ENCODE assay signal across 1 cellular context in genomic region chr2:120238728-120239487, GRCh38.
TF ChIP-seq lines count a peak whose summit lies in the region.

No MANE protein-coding gene starts in this region.

TF ChIP-seq in HepG2, 621 proteins besides CTCF, POLR2A, EP300 and RAD21 (continued from another document and continues in another):
- TF ChIP-seq TRIM22 (IDR thresholded peaks at IDR 0.05) (no peak), ZFP36L1 (CRISPR knock-in tag; IDR thresholded peaks at IDR 0.05) (no peak; the same call in 1 of the 2 replicates), ATF4 (CRISPR knock-in tag; IDR thresholded peaks at IDR 0.05) (no peak), E2F5 (CRISPR knock-in tag; conservative IDR thresholded peaks at IDR 0.05) (no peak), CBX2 (IDR thresholded peaks at IDR 0.05; ENCODE audit: low read depth, low read length) (no peak), CBX2 (CRISPR knock-in tag; IDR thresholded peaks at IDR 0.05; ENCODE audit: low read depth) (no peak), ZSCAN21 (CRISPR knock-in tag; IDR thresholded peaks at IDR 0.05; ENCODE audit: borderline replicate concordance) (no peak), ARID3A (IDR thresholded peaks at IDR 0.05; ENCODE audit: low read depth, low read length) (no peak), HOMEZ (CRISPR knock-in tag; IDR thresholded peaks at IDR 0.05; ENCODE audit: low read depth) (no peak), ZBTB42 (CRISPR knock-in tag; IDR thresholded peaks at IDR 0.05) (no peak), NR0B2 (CRISPR knock-in tag; IDR thresholded peaks at IDR 0.05) (0 out of 2 replicates have a peak, but pooled peaks have one; percentile 82), CHD4 (IDR thresholded peaks at IDR 0.05; ENCODE audit: borderline replicate concordance, low read length) (no peak), STAT5B (CRISPR knock-in tag; IDR thresholded peaks at IDR 0.05) (no peak), HDAC2 (CRISPR knock-in tag; IDR thresholded peaks at IDR 0.05) (peak; percentile 22), PRDM4 (CRISPR knock-in tag; IDR thresholded peaks at IDR 0.05; ENCODE audit: borderline replicate concordance) (no peak), ZNF569 (CRISPR knock-in tag; IDR thresholded peaks at IDR 0.05; ENCODE audit: borderline replicate concordance) (no peak), ISL2 (CRISPR knock-in tag; IDR thresholded peaks at IDR 0.05) (no peak), POLR2AphosphoS5 (IDR thresholded peaks at IDR 0.05; ENCODE audit: low read depth, low read length) (0 out of 2 replicates have a peak, but pooled peaks have one; percentile 34), NFKBIZ (CRISPR knock-in tag; IDR thresholded peaks at IDR 0.05) (peak; percentile 34; the same call in 1 of the 2 replicates), ZNF260 (CRISPR knock-in tag; IDR thresholded peaks at IDR 0.05; ENCODE audit: borderline replicate concordance, low read depth) (no peak), ZBTB44 (CRISPR knock-in tag; IDR thresholded peaks at IDR 0.05) (no peak), RBM22 (optimal IDR thresholded peaks at IDR 0.05; ENCODE audit: low read length) (no peak), JUNB (CRISPR knock-in tag; IDR thresholded peaks at IDR 0.05; ENCODE audit: borderline replicate concordance) (no peak), LRRFIP1 (CRISPR knock-in tag; conservative IDR thresholded peaks at IDR 0.05) (no peak), SRSF4 (IDR thresholded peaks at IDR 0.05; ENCODE audit: low read depth, low read length, poor library complexity, severe bottlenecking) (no peak), REPIN1 (CRISPR knock-in tag; IDR thresholded peaks at IDR 0.05; ENCODE audit: borderline replicate concordance, low read depth) (no peak), FOXP1 (IDR thresholded peaks at IDR 0.05) (no peak), FOXP1 (CRISPR knock-in tag; IDR thresholded peaks at IDR 0.05) (no peak), ZNF740 (CRISPR knock-in tag; IDR thresholded peaks at IDR 0.05) (no peak), SMAD1 (CRISPR knock-in tag; IDR thresholded peaks at IDR 0.05; ENCODE audit: borderline replicate concordance, low read depth) (0 out of 2 replicates have a peak, but pooled peaks have one; percentile 25), IRX3 (CRISPR knock-in tag; IDR thresholded peaks at IDR 0.05; ENCODE audit: borderline replicate concordance, low read depth) (no peak), MYNN (CRISPR knock-in tag; IDR thresholded peaks at IDR 0.05; ENCODE audit: low read depth) (no peak), ZNF788 (CRISPR knock-in tag; IDR thresholded peaks at IDR 0.05; ENCODE audit: borderline replicate concordance) (0 out of 2 replicates have a peak, but pooled peaks have one; percentile 34), ZMYM4 (CRISPR knock-in tag; IDR thresholded peaks at IDR 0.05) (no peak), ZMAT3 (CRISPR knock-in tag; conservative IDR thresholded peaks at IDR 0.05) (no peak), ZNF292 (CRISPR knock-in tag; IDR thresholded peaks at IDR 0.05; ENCODE audit: borderline replicate concordance, low read depth) (peak; percentile 88), SMC3 (IDR thresholded peaks at IDR 0.05; ENCODE audit: low read length) (no peak), HMG20B (CRISPR knock-in tag; conservative IDR thresholded peaks at IDR 0.05) (no peak), ZNF383 (CRISPR knock-in tag; IDR thresholded peaks at IDR 0.05; ENCODE audit: borderline replicate concordance) (no peak), ZNF646 (CRISPR knock-in tag; IDR thresholded peaks at IDR 0.05) (no peak), ZNF510 (CRISPR knock-in tag; IDR thresholded peaks at IDR 0.05; ENCODE audit: low read depth) (no peak)
